In the genomic region with DNA sequence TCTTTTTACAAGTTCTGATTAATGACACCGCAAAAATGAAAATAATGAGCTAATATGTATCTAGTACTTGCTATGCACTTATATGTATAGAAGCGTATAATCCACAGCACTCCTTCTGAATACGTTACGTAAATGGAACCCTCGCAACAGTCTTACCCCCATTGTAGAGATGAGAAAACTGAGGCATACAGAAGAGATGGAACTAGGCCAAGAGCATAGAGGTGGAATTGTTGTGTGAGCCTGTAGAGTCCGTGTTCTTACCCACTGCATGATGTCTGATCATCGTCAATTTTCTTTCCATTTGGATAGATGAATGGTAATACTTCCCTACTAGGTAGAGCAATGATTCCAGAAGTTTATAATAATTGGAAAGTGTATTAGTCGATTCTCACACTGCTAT, we compare ENCODE assay signal across 8 cellular contexts.
"Had no signal": no experiment of that assay in that cellular context is flagged by ENCODE, and none has a peak within 500 bp of the region (broad histone marks: within the 10 kb centered on the region; RNA-seq: fewer than 3 reads in every experiment).

No MANE protein-coding gene starts in this region.

- FAIRE-seq: G401.6, GM12878, GM12891, GM12892, GM18507, GM19239 had no signal

- H3K4me3 ChIP-seq: GM12878 had no signal

- ATAC-seq: GM12878 had no signal

- DNase-seq: GDM1, GF-D8 had no signal
